Comparison of ENCODE assay signal across 26 cellular contexts in the genomic region with DNA sequence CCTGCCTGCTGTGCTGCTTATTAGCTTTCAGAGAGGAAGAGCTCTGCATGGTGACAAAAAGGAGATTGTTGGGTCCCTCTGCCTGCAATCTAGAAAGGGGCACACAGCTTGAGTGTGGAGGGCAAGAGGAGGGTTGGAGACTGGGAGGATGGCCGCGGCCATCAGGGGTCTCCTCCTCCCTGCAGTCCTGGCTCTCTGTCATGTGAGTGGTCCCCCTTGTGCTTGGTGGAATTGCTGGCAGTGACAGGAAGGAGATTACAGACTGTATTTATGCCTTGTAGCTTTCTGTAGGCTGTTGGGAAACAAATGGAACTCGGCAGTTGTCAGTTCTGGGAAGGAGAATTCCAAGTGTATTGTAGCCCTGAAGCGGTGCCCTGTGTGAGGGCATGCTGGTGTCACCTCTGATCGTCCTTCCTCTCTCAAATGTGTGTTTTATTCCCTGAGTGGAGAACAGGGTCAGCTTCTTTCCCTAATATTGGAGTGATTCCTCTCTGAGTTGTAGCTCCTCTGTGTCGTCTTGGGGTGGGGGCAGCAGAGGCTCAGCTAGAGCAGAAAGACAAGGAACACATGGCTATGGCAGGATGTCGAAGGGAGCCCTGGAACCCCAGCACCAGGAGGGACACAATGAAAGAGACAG.
DNase-seq lines count a peak whose midpoint lies in the region; ATAC-seq, FAIRE-seq and TF ChIP-seq lines count a peak whose summit lies in the region.
"Had no signal": no experiment of that assay in that cellular context is flagged by ENCODE, and none has a peak within 500 bp of the region (broad histone marks: within the 10 kb centered on the region; RNA-seq: fewer than 3 reads in every experiment).

No MANE protein-coding gene starts in this region.

- peaks cover 18% of the 10 kb centered on the region for H3K36me3 Mint-ChIP-seq in astrocyte (ENCODE audit: low read depth, unreplicated experiment)
- no peaks in the 10 kb centered on the region for H3K36me3 Mint-ChIP-seq in stimulated activated effector memory CD8-positive, alpha-beta T cell treated with anti-CD3 and anti-CD28 coated beads, Interleukin-12 subunit alpha, Interleukin-12 subunit beta, amount 100 ng/mL, for 72 hours
- H3K36me3 Mint-ChIP-seq in activated CD4-positive, alpha-beta T cell treated with anti-CD3 and anti-CD28 coated beads, Interleukin-2, amount 10 ng/mL, durations not matched to agents 24 days and 14 days (ENCODE audit: low read depth): no peaks in the 10 kb centered on the region
- H3K36me3 Mint-ChIP-seq: CD4-positive, alpha-beta memory T cell; IgD-negative memory B cell had no signal

- no peak overlapping the region for H2AFZ ChIP-seq in astrocyte (ENCODE audit: low read depth, low read length)

- DNase-seq in astrocyte (ENCODE audit: low read depth) (no peak), islet precursor cell (peak; percentile 34), Peyer's patch (no peak)
- DNase-seq in stimulated activated effector memory CD8-positive, alpha-beta T cell treated with anti-CD3 and anti-CD28 coated beads, Interleukin-12 subunit alpha, Interleukin-12 subunit beta, amount 100 ng/mL, for 72 hours (ENCODE audit: low spot score in 2 of 2): no peak
- DNase-seq in stimulated activated CD4-positive, alpha-beta T cell treated with anti-CD3 and anti-CD28 coated beads, Interleukin-4, amount 100 ng/mL, for 1 hour: no peak
- DNase-seq in activated CD4-positive, alpha-beta T cell treated with anti-CD3 and anti-CD28 coated beads, Interleukin-2, amount 10 ng/mL, durations not matched to agents 24 days and 14 days: no peak
- DNase-seq: C1 segment of cervical spinal cord; CD4-positive, alpha-beta memory T cell; GOT3; HCEC 1CT; MM.1S; NCI-H2029; NCI-H446; NCI-H524 treated with DMSO at 0.1 percent for 48 hours; NCI-H82; NK-92 treated with Interleukin-12 subunit alpha and Interleukin-12 subunit beta, amount 100 ng/mL, for 24 hours; PC-3; SJCRH30 had no signal

- H3K27me3 Mint-ChIP-seq in astrocyte (ENCODE audit: low read depth, unreplicated experiment): no peaks in the 10 kb centered on the region
- peaks cover 17% of the 10 kb centered on the region for H3K27me3 Mint-ChIP-seq in activated CD4-positive, alpha-beta T cell treated with anti-CD3 and anti-CD28 coated beads, Interleukin-2, amount 10 ng/mL, durations not matched to agents 24 days and 14 days

- peak; percentile 5 for ATAC-seq in stimulated activated effector memory CD8-positive, alpha-beta T cell treated with anti-CD3 and anti-CD28 coated beads, Interleukin-12 subunit alpha, Interleukin-12 subunit beta, amount 100 ng/mL, for 72 hours
- ATAC-seq: PC-3, Right ventricle myocardium inferior had no signal

- TF ChIP-seq POLR2A in Peyer's patch (IDR thresholded peaks at IDR 0.05): no peak

- peaks cover 22% of the 10 kb centered on the region for H3K4me1 Mint-ChIP-seq in astrocyte (ENCODE audit: low read depth, unreplicated experiment)
- peaks cover 6% of the 10 kb centered on the region for H3K4me1 Mint-ChIP-seq in stimulated activated effector memory CD8-positive, alpha-beta T cell treated with anti-CD3 and anti-CD28 coated beads, Interleukin-12 subunit alpha, Interleukin-12 subunit beta, amount 100 ng/mL, for 72 hours
- no peaks in the 10 kb centered on the region for H3K4me1 Mint-ChIP-seq in activated CD4-positive, alpha-beta T cell treated with anti-CD3 and anti-CD28 coated beads, Interleukin-2, amount 10 ng/mL, durations not matched to agents 24 days and 14 days
- H3K4me1 Mint-ChIP-seq: IgD-negative memory B cell had no signal

- H3K4me2 ChIP-seq in astrocyte (ENCODE audit: low read length): no peak overlapping the region
- H3K4me2 ChIP-seq: KMS-11 had no signal

- no peak for TF ChIP-seq CTCF in astrocyte (IDR thresholded peaks at IDR 0.05; ENCODE audit: insufficient read depth, low read depth, low read length)
- TF ChIP-seq CTCF in Peyer's patch (IDR thresholded peaks at IDR 0.05): no peak

- FAIRE-seq in astrocyte (lab: Jason Lieb, UNC): no peak
- FAIRE-seq: A204.1, G401.6 had no signal

- H3K4me3 ChIP-seq in astrocyte (ENCODE audit: insufficient read depth, low read depth, low read length) (no peak overlapping the region), mesodermal cell (ENCODE audit: extremely low read depth, insufficient read depth, low read length, poor library complexity, severe bottlenecking) (no peak overlapping the region), Peyer's patch (no peak overlapping the region)
- H3K4me3 ChIP-seq: SJCRH30 had no signal

- peak overlapping the region; percentile 29 for H3K27ac Mint-ChIP-seq in astrocyte (ENCODE audit: unreplicated experiment)
- H3K27ac Mint-ChIP-seq in stimulated activated effector memory CD8-positive, alpha-beta T cell treated with anti-CD3 and anti-CD28 coated beads, Interleukin-12 subunit alpha, Interleukin-12 subunit beta, amount 100 ng/mL, for 72 hours: no peak overlapping the region
- no peak overlapping the region for H3K27ac Mint-ChIP-seq in activated CD4-positive, alpha-beta T cell treated with anti-CD3 and anti-CD28 coated beads, Interleukin-2, amount 10 ng/mL, durations not matched to agents 24 days and 14 days
- H3K27ac Mint-ChIP-seq: CD4-positive, alpha-beta memory T cell had no signal

- H3K36me3 ChIP-seq in astrocyte (ENCODE audit: insufficient read depth, low read length): no peaks in the 10 kb centered on the region
- H3K36me3 ChIP-seq in mesodermal cell (ENCODE audit: control insufficient read depth, insufficient read depth, low read length): no peaks in the 10 kb centered on the region
- H3K36me3 ChIP-seq in Peyer's patch: no peaks in the 10 kb centered on the region
- H3K36me3 ChIP-seq: SJCRH30 had no signal

- H3K27ac ChIP-seq in astrocyte (ENCODE audit: low read depth, low read length): no peak overlapping the region
- H3K27ac ChIP-seq in mesodermal cell (ENCODE audit: low read depth, low read length, severe bottlenecking): peak overlapping the region; percentile 5
- no peak overlapping the region for H3K27ac ChIP-seq in Peyer's patch
- H3K27ac ChIP-seq: HL-60, KMS-11, SJCRH30 had no signal

- H3K9ac ChIP-seq in astrocyte (ENCODE audit: low read length): no peak overlapping the region
- H3K9ac ChIP-seq: KMS-11 had no signal

- H3K4me1 ChIP-seq in astrocyte (ENCODE audit: insufficient read depth, low read length): no peaks in the 10 kb centered on the region
- H3K4me1 ChIP-seq in mesodermal cell (ENCODE audit: control insufficient read depth, insufficient read depth, low read length, poor library complexity, severe bottlenecking): peaks cover 7% of the 10 kb centered on the region
- H3K4me1 ChIP-seq in Peyer's patch: no peaks in the 10 kb centered on the region

- intact Hi-C loops in activated CD4-positive, alpha-beta T cell treated with anti-CD3 and anti-CD28 coated beads, Interleukin-2, amount 10 ng/mL, durations not matched to agents 24 days and 14 days (cut with micrococcal nuclease): no loop called here

- no peaks in the 10 kb centered on the region for H3K79me2 ChIP-seq in astrocyte (ENCODE audit: insufficient read depth, low read length)

- H3K9me3 Mint-ChIP-seq in astrocyte (ENCODE audit: unreplicated experiment): no peaks in the 10 kb centered on the region
- no peaks in the 10 kb centered on the region for H3K9me3 Mint-ChIP-seq in stimulated activated effector memory CD8-positive, alpha-beta T cell treated with anti-CD3 and anti-CD28 coated beads, Interleukin-12 subunit alpha, Interleukin-12 subunit beta, amount 100 ng/mL, for 72 hours
- no peaks in the 10 kb centered on the region for H3K9me3 Mint-ChIP-seq in activated CD4-positive, alpha-beta T cell treated with anti-CD3 and anti-CD28 coated beads, Interleukin-2, amount 10 ng/mL, durations not matched to agents 24 days and 14 days
- H3K9me3 Mint-ChIP-seq: IgD-negative memory B cell had no signal

- no peaks in the 10 kb centered on the region for H3K9me3 ChIP-seq in astrocyte (ENCODE audit: insufficient read depth, low read depth, low read length)
- no peaks in the 10 kb centered on the region for H3K9me3 ChIP-seq in mesodermal cell (ENCODE audit: control insufficient read depth, low read length)
- H3K9me3 ChIP-seq in Peyer's patch: no peaks in the 10 kb centered on the region
- H3K9me3 ChIP-seq: Caco-2, SJCRH30 had no signal

- WGBS in mesodermal cell (ENCODE audit: insufficient coverage in 2 of 2), 2 experiments: 83 to 88% methylated on average over 5 to 6 of the region's 7 CpGs

- H4K20me1 ChIP-seq in astrocyte (ENCODE audit: insufficient read depth, low read length): peaks cover 3% of the 10 kb centered on the region

- H3K27me3 ChIP-seq in astrocyte (ENCODE audit: insufficient read depth, low read length): no peaks in the 10 kb centered on the region
- H3K27me3 ChIP-seq in Peyer's patch: no peaks in the 10 kb centered on the region
- H3K27me3 ChIP-seq: SJCRH30 had no signal

- H3K4me3 Mint-ChIP-seq in astrocyte (ENCODE audit: unreplicated experiment): no peak overlapping the region
- H3K4me3 Mint-ChIP-seq in stimulated activated effector memory CD8-positive, alpha-beta T cell treated with anti-CD3 and anti-CD28 coated beads, Interleukin-12 subunit alpha, Interleukin-12 subunit beta, amount 100 ng/mL, for 72 hours: no peak overlapping the region
- H3K4me3 Mint-ChIP-seq in activated CD4-positive, alpha-beta T cell treated with anti-CD3 and anti-CD28 coated beads, Interleukin-2, amount 10 ng/mL, durations not matched to agents 24 days and 14 days: no peak overlapping the region
- H3K4me3 Mint-ChIP-seq: CD4-positive, alpha-beta memory T cell; IgD-negative memory B cell had no signal
